1 cellular context compared by ENCODE assay signal in the genomic region with DNA sequence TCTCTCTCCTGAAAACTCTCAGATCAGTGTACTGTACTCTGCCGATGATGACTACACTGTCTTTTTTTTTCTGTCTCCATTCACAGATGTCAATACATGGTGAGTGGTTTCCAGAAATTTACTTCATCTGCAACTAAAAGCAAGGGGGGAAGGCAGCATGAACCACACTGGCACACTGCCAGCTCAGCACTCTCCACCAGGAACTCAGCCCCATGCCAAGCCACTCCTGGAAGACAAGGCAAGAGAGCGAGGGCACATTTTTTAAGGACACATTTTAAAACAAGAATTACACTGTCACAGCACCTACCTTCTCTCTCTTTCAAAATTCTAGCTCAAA.
TF ChIP-seq lines count a peak whose summit lies in the region.

No MANE protein-coding gene starts in this region.

TF ChIP-seq in GM23338, 12 proteins besides CTCF, POLR2A, EP300 and RAD21 (continued from another document):
- TF ChIP-seq, protein P1, sequence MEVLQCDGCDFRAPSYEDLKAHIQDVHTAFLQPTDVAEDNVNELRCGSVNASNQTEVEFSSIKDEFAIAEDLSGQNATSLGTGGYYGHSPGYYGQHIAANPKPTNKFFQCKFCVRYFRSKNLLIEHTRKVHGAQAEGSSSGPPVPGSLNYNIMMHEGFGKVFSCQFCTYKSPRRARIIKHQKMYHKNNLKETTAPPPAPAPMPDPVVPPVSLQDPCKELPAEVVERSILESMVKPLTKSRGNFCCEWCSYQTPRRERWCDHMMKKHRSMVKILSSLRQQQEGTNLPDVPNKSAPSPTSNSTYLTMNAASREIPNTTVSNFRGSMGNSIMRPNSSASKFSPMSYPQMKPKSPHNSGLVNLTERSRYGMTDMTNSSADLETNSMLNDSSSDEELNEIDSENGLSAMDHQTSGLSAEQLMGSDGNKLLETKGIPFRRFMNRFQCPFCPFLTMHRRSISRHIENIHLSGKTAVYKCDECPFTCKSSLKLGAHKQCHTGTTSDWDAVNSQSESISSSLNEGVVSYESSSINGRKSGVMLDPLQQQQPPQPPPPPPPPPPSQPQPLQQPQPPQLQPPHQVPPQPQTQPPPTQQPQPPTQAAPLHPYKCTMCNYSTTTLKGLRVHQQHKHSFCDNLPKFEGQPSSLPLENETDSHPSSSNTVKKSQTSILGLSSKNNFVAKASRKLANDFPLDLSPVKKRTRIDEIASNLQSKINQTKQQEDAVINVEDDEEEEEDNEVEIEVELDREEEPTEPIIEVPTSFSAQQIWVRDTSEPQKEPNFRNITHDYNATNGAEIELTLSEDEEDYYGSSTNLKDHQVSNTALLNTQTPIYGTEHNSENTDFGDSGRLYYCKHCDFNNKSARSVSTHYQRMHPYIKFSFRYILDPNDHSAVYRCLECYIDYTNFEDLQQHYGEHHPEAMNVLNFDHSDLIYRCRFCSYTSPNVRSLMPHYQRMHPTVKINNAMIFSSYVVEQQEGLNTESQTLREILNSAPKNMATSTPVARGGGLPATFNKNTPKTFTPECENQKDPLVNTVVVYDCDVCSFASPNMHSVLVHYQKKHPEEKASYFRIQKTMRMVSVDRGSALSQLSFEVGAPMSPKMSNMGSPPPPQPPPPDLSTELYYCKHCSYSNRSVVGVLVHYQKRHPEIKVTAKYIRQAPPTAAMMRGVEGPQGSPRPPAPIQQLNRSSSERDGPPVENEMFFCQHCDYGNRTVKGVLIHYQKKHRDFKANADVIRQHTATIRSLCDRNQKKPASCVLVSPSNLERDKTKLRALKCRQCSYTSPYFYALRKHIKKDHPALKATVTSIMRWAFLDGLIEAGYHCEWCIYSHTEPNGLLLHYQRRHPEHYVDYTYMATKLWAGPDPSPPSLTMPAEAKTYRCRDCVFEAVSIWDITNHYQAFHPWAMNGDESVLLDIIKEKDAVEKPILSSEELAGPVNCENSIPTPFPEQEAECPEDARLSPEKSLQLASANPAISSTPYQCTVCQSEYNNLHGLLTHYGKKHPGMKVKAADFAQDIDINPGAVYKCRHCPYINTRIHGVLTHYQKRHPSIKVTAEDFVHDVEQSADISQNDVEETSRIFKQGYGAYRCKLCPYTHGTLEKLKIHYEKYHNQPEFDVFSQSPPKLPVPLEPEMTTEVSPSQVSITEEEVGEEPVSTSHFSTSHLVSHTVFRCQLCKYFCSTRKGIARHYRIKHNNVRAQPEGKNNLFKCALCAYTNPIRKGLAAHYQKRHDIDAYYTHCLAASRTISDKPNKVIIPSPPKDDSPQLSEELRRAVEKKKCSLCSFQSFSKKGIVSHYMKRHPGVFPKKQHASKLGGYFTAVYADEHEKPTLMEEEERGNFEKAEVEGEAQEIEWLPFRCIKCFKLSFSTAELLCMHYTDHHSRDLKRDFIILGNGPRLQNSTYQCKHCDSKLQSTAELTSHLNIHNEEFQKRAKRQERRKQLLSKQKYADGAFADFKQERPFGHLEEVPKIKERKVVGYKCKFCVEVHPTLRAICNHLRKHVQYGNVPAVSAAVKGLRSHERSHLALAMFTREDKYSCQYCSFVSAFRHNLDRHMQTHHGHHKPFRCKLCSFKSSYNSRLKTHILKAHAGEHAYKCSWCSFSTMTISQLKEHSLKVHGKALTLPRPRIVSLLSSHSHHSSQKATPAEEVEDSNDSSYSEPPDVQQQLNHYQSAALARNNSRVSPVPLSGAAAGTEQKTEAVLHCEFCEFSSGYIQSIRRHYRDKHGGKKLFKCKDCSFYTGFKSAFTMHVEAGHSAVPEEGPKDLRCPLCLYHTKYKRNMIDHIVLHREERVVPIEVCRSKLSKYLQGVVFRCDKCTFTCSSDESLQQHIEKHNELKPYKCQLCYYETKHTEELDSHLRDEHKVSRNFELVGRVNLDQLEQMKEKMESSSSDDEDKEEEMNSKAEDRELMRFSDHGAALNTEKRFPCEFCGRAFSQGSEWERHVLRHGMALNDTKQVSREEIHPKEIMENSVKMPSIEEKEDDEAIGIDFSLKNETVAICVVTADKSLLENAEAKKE (CRISPR knock-in tag; IDR thresholded peaks at IDR 0.05) = no peak
- TF ChIP-seq, protein P2, sequence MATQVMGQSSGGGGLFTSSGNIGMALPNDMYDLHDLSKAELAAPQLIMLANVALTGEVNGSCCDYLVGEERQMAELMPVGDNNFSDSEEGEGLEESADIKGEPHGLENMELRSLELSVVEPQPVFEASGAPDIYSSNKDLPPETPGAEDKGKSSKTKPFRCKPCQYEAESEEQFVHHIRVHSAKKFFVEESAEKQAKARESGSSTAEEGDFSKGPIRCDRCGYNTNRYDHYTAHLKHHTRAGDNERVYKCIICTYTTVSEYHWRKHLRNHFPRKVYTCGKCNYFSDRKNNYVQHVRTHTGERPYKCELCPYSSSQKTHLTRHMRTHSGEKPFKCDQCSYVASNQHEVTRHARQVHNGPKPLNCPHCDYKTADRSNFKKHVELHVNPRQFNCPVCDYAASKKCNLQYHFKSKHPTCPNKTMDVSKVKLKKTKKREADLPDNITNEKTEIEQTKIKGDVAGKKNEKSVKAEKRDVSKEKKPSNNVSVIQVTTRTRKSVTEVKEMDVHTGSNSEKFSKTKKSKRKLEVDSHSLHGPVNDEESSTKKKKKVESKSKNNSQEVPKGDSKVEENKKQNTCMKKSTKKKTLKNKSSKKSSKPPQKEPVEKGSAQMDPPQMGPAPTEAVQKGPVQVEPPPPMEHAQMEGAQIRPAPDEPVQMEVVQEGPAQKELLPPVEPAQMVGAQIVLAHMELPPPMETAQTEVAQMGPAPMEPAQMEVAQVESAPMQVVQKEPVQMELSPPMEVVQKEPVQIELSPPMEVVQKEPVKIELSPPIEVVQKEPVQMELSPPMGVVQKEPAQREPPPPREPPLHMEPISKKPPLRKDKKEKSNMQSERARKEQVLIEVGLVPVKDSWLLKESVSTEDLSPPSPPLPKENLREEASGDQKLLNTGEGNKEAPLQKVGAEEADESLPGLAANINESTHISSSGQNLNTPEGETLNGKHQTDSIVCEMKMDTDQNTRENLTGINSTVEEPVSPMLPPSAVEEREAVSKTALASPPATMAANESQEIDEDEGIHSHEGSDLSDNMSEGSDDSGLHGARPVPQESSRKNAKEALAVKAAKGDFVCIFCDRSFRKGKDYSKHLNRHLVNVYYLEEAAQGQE (IDR thresholded peaks at IDR 0.05; ENCODE audit: unreplicated experiment) = no peak
- no peak for TF ChIP-seq STAT1 (IDR thresholded peaks at IDR 0.05; ENCODE audit: unreplicated experiment)
- no peak for TF ChIP-seq NANOG (IDR thresholded peaks at IDR 0.05; ENCODE audit: borderline replicate concordance)
